In genomic region chr1:27299385-27300252, GRCh38 we compare ENCODE assay signal across 8 cellular contexts. TPM values are rescaled to one million over a fixed set of nuclear protein-coding genes. Genes with fewer than 3 reads are reported as not detected.
DNase-seq lines count a peak whose midpoint lies in the region; ATAC-seq and TF ChIP-seq lines count a peak whose summit lies in the region.

No MANE protein-coding gene starts in this region.

- ATAC-seq in WTC11 (peak; percentile 19), Right ventricle myocardium inferior (peak; percentile 71), GM18502 (IDR thresholded peaks at IDR 0.05; ENCODE audit: poor library complexity, unreplicated experiment) (no peak), GM21825 (IDR thresholded peaks at IDR 0.05; ENCODE audit: unreplicated experiment) (no peak)

- peak overlapping the region; percentile 73 for H3K27ac Mint-ChIP-seq in WTC11

- H3K4me3 Mint-ChIP-seq in WTC11 = no peak overlapping the region

- TF ChIP-seq CTCF in WTC11 (IDR thresholded peaks at IDR 0.05) = no peak
- no peak for TF ChIP-seq CTCF in GM13976 (IDR thresholded peaks at IDR 0.05; ENCODE audit: borderline replicate concordance, control extremely low read depth, extremely low read depth, insufficient read depth, missing control alignments)

- peak; percentile 30 for DNase-seq in GOT3 (lab: John Stamatoyannopoulos, UW)
- DNase-seq in WTC11 (ENCODE audit: low spot score) = peak; percentile 41
- peak; percentile 83 for DNase-seq in Right ventricle myocardium inferior (ENCODE audit: missing footprints)
- peak; percentile 60 for DNase-seq in pons (ENCODE audit: low spot score)
- DNase-seq in KBM-7 = no peak
- no peak for DNase-seq in GM13976 (ENCODE audit: low spot score)

- CTCF ChIA-PET in WTC11 (lab: Charles Lee) = interaction anchor here (0.7 to 9.0 kb wide), 29 partner anchors 10 to 363 kb away, joined by 3 to 260 read pairs (median 9); partner anchors contain the start of genes CD164L2, MAP3K6, SYTL1 and WDTC1

- no peaks in the 10 kb centered on the region for H3K27me3 Mint-ChIP-seq in WTC11 (ENCODE audit: low read depth)

- intact Hi-C loops in Right ventricle myocardium inferior (cut with DNase I) = loop anchor here (1.0 to 5.0 kb wide), 2 partner anchors 307 to 363 kb away; no protein-coding TSS in a partner anchor

- H3K4me1 Mint-ChIP-seq in WTC11 = peaks cover 25% of the 10 kb centered on the region

- H3K9me3 Mint-ChIP-seq in WTC11 = no peaks in the 10 kb centered on the region

- in situ Hi-C loops in KBM-7 (cut with MboI; ENCODE audit: low pct_unique_long_range_greater_than_20kb, low sequenced_read_pairs) (no loop called here), GM13976 (cut with MboI; ENCODE audit: low sequenced_read_pairs, unreplicated experiment) (loop anchor here (5.0 to 25.0 kb wide), 2 partner anchors 93 to 112 kb away; partner anchors contain the start of gene GPR3)

- peaks cover 3% of the 10 kb centered on the region for H3K36me3 Mint-ChIP-seq in WTC11

- POLR2A ChIA-PET in WTC11 (lab: Charles Lee) = interaction anchor here (1.1 to 1.2 kb wide), 2 partner anchors 44 to 65 kb away, joined by 3 read pairs; no protein-coding TSS in a partner anchor

TF ChIP-seq in WTC11, 78 proteins besides CTCF, POLR2A, EP300 and RAD21:
- TF ChIP-seq ERG (CRISPR knock-in tag; IDR thresholded peaks at IDR 0.05) = no peak
- no peak for TF ChIP-seq CBFB (CRISPR knock-in tag; IDR thresholded peaks at IDR 0.05; ENCODE audit: low read depth)
- TF ChIP-seq IRF2 (CRISPR knock-in tag; IDR thresholded peaks at IDR 0.05; ENCODE audit: borderline replicate concordance, low read depth) = no peak
- TF ChIP-seq PRRX2 (CRISPR knock-in tag; IDR thresholded peaks at IDR 0.05) = no peak
- no peak for TF ChIP-seq NFYB (CRISPR knock-in tag; conservative IDR thresholded peaks at IDR 0.05; ENCODE audit: low read depth)
- TF ChIP-seq FOXJ3 (CRISPR knock-in tag; IDR thresholded peaks at IDR 0.05; ENCODE audit: borderline replicate concordance) = no peak
- TF ChIP-seq ELF4 (CRISPR knock-in tag; IDR thresholded peaks at IDR 0.05; ENCODE audit: low read depth) = no peak
- TF ChIP-seq ZNF121 (CRISPR knock-in tag; IDR thresholded peaks at IDR 0.05) = no peak
- TF ChIP-seq ZNF138 (CRISPR knock-in tag; conservative IDR thresholded peaks at IDR 0.05) = no peak
- no peak for TF ChIP-seq ZNF671 (CRISPR knock-in tag; IDR thresholded peaks at IDR 0.05)
- TF ChIP-seq SOX15 (CRISPR knock-in tag; IDR thresholded peaks at IDR 0.05) = no peak
- no peak for TF ChIP-seq ZNF512 (CRISPR knock-in tag; IDR thresholded peaks at IDR 0.05; ENCODE audit: borderline replicate concordance)
- TF ChIP-seq MLX (CRISPR knock-in tag; IDR thresholded peaks at IDR 0.05) = no peak
- no peak for TF ChIP-seq ZNF317 (CRISPR knock-in tag; IDR thresholded peaks at IDR 0.05; ENCODE audit: borderline replicate concordance, low read depth)
- TF ChIP-seq E2F4 (CRISPR knock-in tag; IDR thresholded peaks at IDR 0.05; ENCODE audit: borderline replicate concordance, low read depth) = no peak
- TF ChIP-seq TEAD4 (CRISPR knock-in tag; IDR thresholded peaks at IDR 0.05) = no peak
- no peak for TF ChIP-seq ZNF396 (CRISPR knock-in tag; IDR thresholded peaks at IDR 0.05; ENCODE audit: borderline replicate concordance)
- no peak for TF ChIP-seq ZBTB43 (CRISPR knock-in tag; IDR thresholded peaks at IDR 0.05)

RNA-seq across cellular contexts. Expression of gene TMEM222, which starts 22.3 kb away (rescaled TPM):
- total RNA-seq in WTC11 (2021) = 24.9 to 29.8 TPM (median 28.7 TPM) in 3 replicates
- 17.9 TPM for total RNA-seq in Right ventricle myocardium inferior

RNA-seq across cellular contexts. Expression of gene SYTL1, which starts 42.2 kb away (rescaled TPM):
- total RNA-seq in WTC11 (2021) (18.0 to 19.7 TPM (median 18.5 TPM) in 3 replicates), Right ventricle myocardium inferior (0.78 TPM)

Comparison
In these comparisons a context has a peak if more than half of its experiments do, and no peak if none do; other contexts are left out.
1. DNase-seq: peak in GOT3 (single experiment), WTC11 (single experiment), Right ventricle myocardium inferior (single experiment) and pons (single experiment); none in KBM-7 (single experiment) and GM13976 (single experiment).
2. ATAC-seq: peak in WTC11 (single experiment) and Right ventricle myocardium inferior (single experiment); none in GM18502 (single experiment) and GM21825 (single experiment).
3. RNA of gene SYTL1, which starts 42.2 kb away (total RNA-seq): 18.0 to 19.7 TPM in WTC11; 0.78 TPM in Right ventricle myocardium inferior (single experiment); every median in the first group is over 10 times any median in the second.